Comparison of ENCODE assay signal across 12 cellular contexts in genomic region chr3:72134989-72135451, GRCh38.
DNase-seq lines count a peak whose midpoint lies in the region; ATAC-seq and TF ChIP-seq lines count a peak whose summit lies in the region.
"Had no signal": no experiment of that assay in that cellular context is flagged by ENCODE, and none has a peak within 500 bp of the region (broad histone marks: within the 10 kb centered on the region; RNA-seq: fewer than 3 reads in every experiment).

No MANE protein-coding gene starts in this region.

- H3K4me3 Mint-ChIP-seq in activated naive CD4-positive, alpha-beta T cell treated with anti-CD3 and anti-CD28 coated beads, Interleukin-2, amount 10 ng/mL, durations not matched to agents 7 days and 5 days: no peak overlapping the region
- H3K4me3 Mint-ChIP-seq in activated B cell treated with CpG ODN at 0.5 μM for 24 hours: peak overlapping the region; percentile 3

- TF ChIP-seq CTCF in activated B cell treated with CpG ODN at 0.5 μM for 24 hours (IDR thresholded peaks at IDR 0.05): no peak

- no peak for DNase-seq in activated naive CD4-positive, alpha-beta T cell treated with anti-CD3 and anti-CD28 coated beads, Interleukin-2, amount 10 ng/mL, durations not matched to agents 7 days and 5 days
- no peak for DNase-seq in activated naive CD4-positive, alpha-beta T cell treated with Interleukin-2 at 50 U/mL for 16 hours
- no peak for DNase-seq in activated B cell treated with CpG ODN at 0.5 μM for 24 hours
- DNase-seq in stimulated activated naive CD8-positive, alpha-beta T cell treated with anti-CD3 and anti-CD28 coated beads, Interleukin-15, Interleukin-2, amounts not matched to agents 100 U/mL and 50 U/mL, for 24 hours: peak; percentile 9
- DNase-seq in DMS153 (lab: John Stamatoyannopoulos, UW): no peak
- DNase-seq: H7; NCI-H1694; stimulated activated CD4-positive, alpha-beta T cell treated with anti-CD3 and anti-CD28 coated beads, Interleukin-12 subunit alpha, Interleukin-12 subunit beta, amount 100 ng/mL, for 4 hours; stomach had no signal

- intact Hi-C loops in activated B cell treated with CpG ODN at 0.5 μM for 24 hours (cut with micrococcal nuclease): loop anchor here (1.0 to 5.0 kb wide), 3 partner anchors 14 to 258 kb away; no protein-coding TSS in a partner anchor

- POLR2A ChIA-PET in activated B cell treated with CpG ODN at 0.5 μM for 24 hours (lab: Charles Lee): interaction anchor here (0.6 kb wide), 1 partner anchor 8 kb away, joined by 3 read pairs; no protein-coding TSS in a partner anchor

- peaks cover 2% of the 10 kb centered on the region for H3K9me3 Mint-ChIP-seq in activated naive CD4-positive, alpha-beta T cell treated with anti-CD3 and anti-CD28 coated beads, Interleukin-2, amount 10 ng/mL, durations not matched to agents 7 days and 5 days
- H3K9me3 Mint-ChIP-seq in activated B cell treated with CpG ODN at 0.5 μM for 24 hours: no peaks in the 10 kb centered on the region

- H3K27me3 Mint-ChIP-seq in activated naive CD4-positive, alpha-beta T cell treated with anti-CD3 and anti-CD28 coated beads, Interleukin-2, amount 10 ng/mL, durations not matched to agents 7 days and 5 days: no peaks in the 10 kb centered on the region
- no peaks in the 10 kb centered on the region for H3K27me3 Mint-ChIP-seq in activated B cell treated with CpG ODN at 0.5 μM for 24 hours

- peaks cover 37% of the 10 kb centered on the region for H3K4me1 Mint-ChIP-seq in activated naive CD4-positive, alpha-beta T cell treated with anti-CD3 and anti-CD28 coated beads, Interleukin-2, amount 10 ng/mL, durations not matched to agents 7 days and 5 days
- peaks cover 37% of the 10 kb centered on the region for H3K4me1 Mint-ChIP-seq in activated B cell treated with CpG ODN at 0.5 μM for 24 hours

- peak overlapping the region; percentile 72 for H3K27ac Mint-ChIP-seq in activated naive CD4-positive, alpha-beta T cell treated with anti-CD3 and anti-CD28 coated beads, Interleukin-2, amount 10 ng/mL, durations not matched to agents 7 days and 5 days
- H3K27ac Mint-ChIP-seq in activated B cell treated with CpG ODN at 0.5 μM for 24 hours: peak overlapping the region; percentile 18

- no peaks in the 10 kb centered on the region for H3K36me3 Mint-ChIP-seq in activated naive CD4-positive, alpha-beta T cell treated with anti-CD3 and anti-CD28 coated beads, Interleukin-2, amount 10 ng/mL, durations not matched to agents 7 days and 5 days
- H3K36me3 Mint-ChIP-seq in activated B cell treated with CpG ODN at 0.5 μM for 24 hours (ENCODE audit: low read depth): no peaks in the 10 kb centered on the region

- CTCF ChIA-PET in activated naive CD4-positive, alpha-beta T cell treated with anti-CD3 and anti-CD28 coated beads, Interleukin-2, amount 10 ng/mL, durations not matched to agents 7 days and 5 days (lab: Charles Lee): no interaction called here
- CTCF ChIA-PET in activated B cell treated with CpG ODN at 0.5 μM for 24 hours (lab: Charles Lee): interaction anchor here (2.5 kb wide), 1 partner anchor 29 kb away, joined by 5 read pairs; no protein-coding TSS in a partner anchor

- ATAC-seq in HG02852 (IDR thresholded peaks at IDR 0.05; ENCODE audit: unreplicated experiment) (peak; percentile 72), activated B cell treated with CpG ODN at 0.5 μM for 24 hours (ENCODE audit: low read depth) (peak; percentile 85), GM18517 (IDR thresholded peaks at IDR 0.05; ENCODE audit: unreplicated experiment) (no peak), HG03378 (IDR thresholded peaks at IDR 0.05; ENCODE audit: unreplicated experiment) (no peak)
- peak; percentile 52 for ATAC-seq in stimulated activated naive CD8-positive, alpha-beta T cell treated with anti-CD3 and anti-CD28 coated beads, Interleukin-15, Interleukin-2, amounts not matched to agents 100 U/mL and 50 U/mL, for 24 hours

Comparison
In these comparisons a context has a peak if more than half of its experiments do, and no peak if none do; other contexts are left out.
1. ATAC-seq: peak in HG02852 (single experiment), activated B cell treated with CpG ODN at 0.5 μM for 24 hours (single experiment) and stimulated activated naive CD8-positive, alpha-beta T cell treated with anti-CD3 and anti-CD28 coated beads, Interleukin-15, Interleukin-2, amounts not matched to agents 100 U/mL and 50 U/mL, for 24 hours (single experiment); none in GM18517 (single experiment) and HG03378 (single experiment).